ENCODE assay signal across 8 cellular contexts in genomic region chr6:32432050-32432450, GRCh38. TPM values are rescaled to one million over a fixed set of nuclear protein-coding genes. Genes with fewer than 3 reads are reported as not detected.
A peak's percentile ranks its signal among the peaks of the same experiment; 100 is the strongest.
DNase-seq lines count a peak whose midpoint lies in the region; ATAC-seq and TF ChIP-seq lines count a peak whose summit lies in the region.

No MANE protein-coding gene starts in this region.

- H2AFZ ChIP-seq in SK-N-SH (ENCODE audit: low read depth) = no peak overlapping the region
- no peak overlapping the region for H2AFZ ChIP-seq in OCI-LY7 (ENCODE audit: low read length)
- H2AFZ ChIP-seq in fibroblast of lung (ENCODE audit: low read length) = no peak overlapping the region

- no peaks in the 10 kb centered on the region for H3F3A ChIP-seq in SK-N-SH (replicated peaks; ENCODE audit: insufficient read depth)

- intact Hi-C loops in OCI-LY7 (cut with micrococcal nuclease; ENCODE audit: unreplicated experiment) = loop anchor here (1.0 to 2.0 kb wide), 4 partner anchors 261 to 437 kb away; no protein-coding TSS in a partner anchor
- intact Hi-C loops in posterior vena cava (cut with DNase I) = no loop called here

- H3K9me3 ChIP-seq in SK-N-SH (no peaks in the 10 kb centered on the region), OCI-LY7 (ENCODE audit: low read length) (no peaks in the 10 kb centered on the region), fibroblast of lung (ENCODE audit: control insufficient read depth, insufficient read depth, low read depth, low read length) (no peaks in the 10 kb centered on the region)

- H3K4me3 Mint-ChIP-seq in stimulated activated memory B cell treated with anti-CD40 and anti-IgM and Interleukin-4, amounts not matched to agents 10 μg/mL and 1 μg/mL and 100 μg/mL, for 72 hours = no peak overlapping the region

- ATAC-seq in SK-N-SH treated with all-trans-retinoic acid at 6 μM for 48 hours = no peak
- ATAC-seq in stimulated activated memory B cell treated with anti-CD40 and anti-IgM and Interleukin-4, amounts not matched to agents 10 μg/mL and 1 μg/mL and 100 μg/mL, for 72 hours = peak; percentile 39
- ATAC-seq in HG03521 (IDR thresholded peaks at IDR 0.05; ENCODE audit: unreplicated experiment) = no peak

- no peaks in the 10 kb centered on the region; the same call in 1 of the 2 replicates for H3K9me2 ChIP-seq in SK-N-SH
- H3K9me2 ChIP-seq in OCI-LY7 (ENCODE audit: insufficient read depth, low read length) = no peaks in the 10 kb centered on the region

- H3K9me3 Mint-ChIP-seq in stimulated activated memory B cell treated with anti-CD40 and anti-IgM and Interleukin-4, amounts not matched to agents 10 μg/mL and 1 μg/mL and 100 μg/mL, for 72 hours = no peaks in the 10 kb centered on the region

- no TSS peak for BruUV-seq in OCI-LY7 (replicated peaks; lab: Mats Ljungman, UMichigan)

- H3K9ac ChIP-seq in SK-N-SH = no peak overlapping the region
- no peak overlapping the region for H3K9ac ChIP-seq in fibroblast of lung (ENCODE audit: insufficient read depth, low read length)

- H3K36me3 ChIP-seq in SK-N-SH (replicated peaks in 1 of 2; ENCODE audit: control insufficient read depth in 1 of 2, insufficient read depth in 2 of 2, low read length in 1 of 2) (no peaks in the 10 kb centered on the region), OCI-LY7 (ENCODE audit: insufficient read depth, low read length) (no peaks in the 10 kb centered on the region), fibroblast of lung (ENCODE audit: control insufficient read depth, insufficient read depth, low read length) (no peaks in the 10 kb centered on the region)

- no peak for DNase-seq in SK-N-SH
- DNase-seq in OCI-LY7 (ENCODE audit: low spot score) = peak; percentile 75
- peak; percentile 10 to 56 for DNase-seq in fibroblast of lung (ENCODE audit: low read depth in 2 of 2)
- no peak for DNase-seq in NCI-H345 treated with DMSO at 0.1 percent for 48 hours (lab: John Stamatoyannopoulos, UW; ENCODE audit: unreplicated experiment)
- no peak for DNase-seq in posterior vena cava (ENCODE audit: low spot score)

- H3K4me3 ChIP-seq in SK-N-SH (ENCODE audit: low read depth in 2 of 2, low read length in 1 of 2) (no peak overlapping the region; a peak in 1 of 4 replicates), OCI-LY7 (ENCODE audit: low read depth, low read length, poor library complexity, severe bottlenecking) (no peak overlapping the region), fibroblast of lung (replicated peaks in 1 of 4; ENCODE audit: control extremely low read depth in 1 of 4, insufficient read depth in 1 of 4, low read depth in 3 of 4, low read length in 4 of 4) (no peak overlapping the region)

- TF ChIP-seq CTCF in SK-N-SH (IDR thresholded peaks at IDR 0.05) (peak; percentile 60), OCI-LY7 (conservative IDR thresholded peaks at IDR 0.05; ENCODE audit: low read length) (peak; percentile 93), fibroblast of lung (conservative IDR thresholded peaks at IDR 0.05 in 1 of 2, IDR thresholded peaks at IDR 0.05 in 1 of 2; ENCODE audit: low read depth in 1 of 2, low read length in 2 of 2) (peak in 1 of 2 donors; percentile 34)

- H3K36me3 Mint-ChIP-seq in stimulated activated memory B cell treated with anti-CD40 and anti-IgM and Interleukin-4, amounts not matched to agents 10 μg/mL and 1 μg/mL and 100 μg/mL, for 72 hours = no peaks in the 10 kb centered on the region

- CTCF ChIA-PET in SK-N-SH (lab: Yijun Ruan, JAX) = interaction anchor here (1.0 to 2.9 kb wide), 4 partner anchors 12 to 436 kb away, joined by 3 to 7 read pairs (median 6); no protein-coding TSS in a partner anchor
- CTCF ChIA-PET in OCI-LY7 (lab: Charles Lee; ENCODE audit: unreplicated experiment) = interaction anchor here (0.7 to 1.0 kb wide), 3 partner anchors 187 to 270 kb away, joined by 3 to 4 read pairs (median 4); no protein-coding TSS in a partner anchor

- H3K27me3 ChIP-seq in SK-N-SH (ENCODE audit: insufficient read depth) = no peaks in the 10 kb centered on the region
- H3K27me3 ChIP-seq in fibroblast of lung (ENCODE audit: control insufficient read depth, insufficient read depth, low read length) = peaks cover 3% of the 10 kb centered on the region

- POLR2A ChIA-PET in SK-N-SH (lab: Yijun Ruan, JAX) (no interaction called here), OCI-LY7 (lab: Charles Lee) (interaction anchor here (0.7 kb wide), 1 partner anchor 356 kb away, joined by 3 read pairs; no protein-coding TSS in a partner anchor)

- H3K27ac ChIP-seq in SK-N-SH (ENCODE audit: low read depth in 2 of 2, low read length in 1 of 2) = no peak overlapping the region
- H3K27ac ChIP-seq in OCI-LY7 (ENCODE audit: low read depth, low read length, poor library complexity, severe bottlenecking) = no peak overlapping the region
- H3K27ac ChIP-seq in fibroblast of lung (ENCODE audit: insufficient read depth, low read length) = no peak overlapping the region

- no peaks in the 10 kb centered on the region for H3K79me2 ChIP-seq in SK-N-SH (ENCODE audit: insufficient read depth)
- no peaks in the 10 kb centered on the region for H3K79me2 ChIP-seq in OCI-LY7 (ENCODE audit: insufficient read depth, low read depth, low read length)
- no peaks in the 10 kb centered on the region for H3K79me2 ChIP-seq in fibroblast of lung (ENCODE audit: control insufficient read depth, insufficient read depth, low read length)

- H3K4me1 ChIP-seq in SK-N-SH (ENCODE audit: control insufficient read depth in 1 of 2, insufficient read depth in 2 of 2, low read depth in 1 of 2, low read length in 1 of 2) = no peaks in the 10 kb centered on the region
- peaks cover 24% of the 10 kb centered on the region for H3K4me1 ChIP-seq in OCI-LY7 (ENCODE audit: insufficient read depth, low read length, poor library complexity, severe bottlenecking)
- H3K4me1 ChIP-seq in fibroblast of lung (ENCODE audit: control insufficient read depth, extremely low read depth, insufficient read depth, low read length) = no peaks in the 10 kb centered on the region

- no peak for TF ChIP-seq EP300 in SK-N-SH (IDR thresholded peaks at IDR 0.05; ENCODE audit: borderline replicate concordance in 1 of 2, low read depth in 1 of 2, low read length in 1 of 2)

- peak overlapping the region; percentile 60 for H3K27ac Mint-ChIP-seq in stimulated activated memory B cell treated with anti-CD40 and anti-IgM and Interleukin-4, amounts not matched to agents 10 μg/mL and 1 μg/mL and 100 μg/mL, for 72 hours

- no peaks in the 10 kb centered on the region for H3K27me3 Mint-ChIP-seq in stimulated activated memory B cell treated with anti-CD40 and anti-IgM and Interleukin-4, amounts not matched to agents 10 μg/mL and 1 μg/mL and 100 μg/mL, for 72 hours

- WGBS in SK-N-SH (ENCODE audit: low lambda C conversion rate) = 10% methylated on average over 1 of the region's 1 CpG

- H3K4me2 ChIP-seq in SK-N-SH (no peak overlapping the region), OCI-LY7 (ENCODE audit: low read length) (no peak overlapping the region), fibroblast of lung (ENCODE audit: extremely low read depth, insufficient read depth, low read length) (no peak overlapping the region)

- H3K4me1 Mint-ChIP-seq in stimulated activated memory B cell treated with anti-CD40 and anti-IgM and Interleukin-4, amounts not matched to agents 10 μg/mL and 1 μg/mL and 100 μg/mL, for 72 hours = peaks cover 31% of the 10 kb centered on the region

- no peaks in the 10 kb centered on the region for H4K20me1 ChIP-seq in SK-N-SH (ENCODE audit: insufficient read depth)
- H4K20me1 ChIP-seq in OCI-LY7 (ENCODE audit: insufficient read depth, low read length) = no peaks in the 10 kb centered on the region
- H4K20me1 ChIP-seq in fibroblast of lung (ENCODE audit: control insufficient read depth, extremely low read depth, insufficient read depth, low read length) = no peaks in the 10 kb centered on the region

- TF ChIP-seq RAD21 in SK-N-SH (IDR thresholded peaks at IDR 0.05; ENCODE audit: low read length) = peak; percentile 45

TF ChIP-seq in SK-N-SH, 30 proteins besides CTCF, POLR2A, EP300 and RAD21:
- TF ChIP-seq SMC3 (IDR thresholded peaks at IDR 0.05; ENCODE audit: low read depth, low read length) = 0 out of 2 replicates have a peak, but pooled peaks have one; percentile 6
- no peak for TF ChIP-seq GABPA (IDR thresholded peaks at IDR 0.05; ENCODE audit: low read depth)
- TF ChIP-seq TCF12 (IDR thresholded peaks at IDR 0.05) = no peak

TF ChIP-seq in SK-N-SH treated with all-trans-retinoic acid at 6 μM for 48 hours, 23 proteins besides CTCF, POLR2A, EP300 and RAD21 (continues in another document):
- TF ChIP-seq ZNF565 (CRISPR knock-in tag; conservative IDR thresholded peaks at IDR 0.05; ENCODE audit: low read depth) (no peak), ZC3H10 (CRISPR knock-in tag; IDR thresholded peaks at IDR 0.05) (no peak), ISL1 (CRISPR knock-in tag; IDR thresholded peaks at IDR 0.05) (no peak)

RNA-seq across cellular contexts. Expression of gene HLA-DRA, which starts 7.6 kb away (rescaled TPM):
- polyA plus RNA-seq in SK-N-SH (2012; rRNA removed) = 0.10 TPM in 1 of 2 replicates, not detected in the other
- polyA plus RNA-seq in SK-N-SH (2012; cell fraction: cytosol; rRNA removed) = not detected in 2 replicates
- polyA plus RNA-seq in SK-N-SH (2012; cell fraction: nucleus; rRNA removed) = not detected in 2 replicates
- total RNA-seq in OCI-LY7 (2014; rRNA removed; shearing (Covaris generic)) = 1,088 and 1,231 TPM in 2 replicates
- 552 and 585 TPM in 2 replicates for total RNA-seq in OCI-LY7 (2022)
- 0.17 and 1.0 TPM in 2 replicates for total RNA-seq in fibroblast of lung
- 0.25 and 0.99 TPM in 2 replicates for polyA plus RNA-seq in fibroblast of lung
- polyA plus RNA-seq in fibroblast of lung (2012) = 0.20 and 0.30 TPM in 2 replicates
- polyA minus RNA-seq in fibroblast of lung (ENCODE audit: low replicate concordance) = 4.4 TPM in 1 of 2 replicates, not detected in the other
- 100 to 1,000 TPM; 101 to 225 TPM for total RNA-seq in posterior vena cava

RNA-seq across cellular contexts. Expression of gene BTNL2, which starts 25.1 kb away (rescaled TPM):
- polyA plus RNA-seq in SK-N-SH (2012; rRNA removed) (not detected in 2 replicates), fibroblast of lung (not detected in 2 replicates)
- not detected in 2 replicates for polyA plus RNA-seq in SK-N-SH (2012; cell fraction: cytosol; rRNA removed)
- not detected in 2 replicates for polyA plus RNA-seq in SK-N-SH (2012; cell fraction: nucleus; rRNA removed)
- 2.9 and 3.1 TPM in 2 replicates for total RNA-seq in OCI-LY7 (2014; rRNA removed; shearing (Covaris generic))
- total RNA-seq in OCI-LY7 (2022) (4.9 and 5.1 TPM in 2 replicates), fibroblast of lung (not detected in 2 replicates), posterior vena cava (not detected)
- polyA plus RNA-seq in fibroblast of lung (2012) = not detected in 2 replicates
- polyA minus RNA-seq in fibroblast of lung (ENCODE audit: low replicate concordance) = not detected in 2 replicates

Comparison
In these comparisons a context has a peak if more than half of its experiments do, and no peak if none do; other contexts are left out.
1. DNase-seq: peak in OCI-LY7 (single experiment) and fibroblast of lung (2 of 2); none in SK-N-SH (single experiment), NCI-H345 treated with DMSO at 0.1 percent for 48 hours (single experiment) and posterior vena cava (single experiment).
2. RNA of gene HLA-DRA, which starts 7.6 kb away (total RNA-seq): 552 to 1,231 TPM in OCI-LY7 and 101 to 225 TPM in posterior vena cava; 0.17 to 1.0 TPM in fibroblast of lung; every median in the first group is over 10 times any median in the second.